In the genomic region with DNA sequence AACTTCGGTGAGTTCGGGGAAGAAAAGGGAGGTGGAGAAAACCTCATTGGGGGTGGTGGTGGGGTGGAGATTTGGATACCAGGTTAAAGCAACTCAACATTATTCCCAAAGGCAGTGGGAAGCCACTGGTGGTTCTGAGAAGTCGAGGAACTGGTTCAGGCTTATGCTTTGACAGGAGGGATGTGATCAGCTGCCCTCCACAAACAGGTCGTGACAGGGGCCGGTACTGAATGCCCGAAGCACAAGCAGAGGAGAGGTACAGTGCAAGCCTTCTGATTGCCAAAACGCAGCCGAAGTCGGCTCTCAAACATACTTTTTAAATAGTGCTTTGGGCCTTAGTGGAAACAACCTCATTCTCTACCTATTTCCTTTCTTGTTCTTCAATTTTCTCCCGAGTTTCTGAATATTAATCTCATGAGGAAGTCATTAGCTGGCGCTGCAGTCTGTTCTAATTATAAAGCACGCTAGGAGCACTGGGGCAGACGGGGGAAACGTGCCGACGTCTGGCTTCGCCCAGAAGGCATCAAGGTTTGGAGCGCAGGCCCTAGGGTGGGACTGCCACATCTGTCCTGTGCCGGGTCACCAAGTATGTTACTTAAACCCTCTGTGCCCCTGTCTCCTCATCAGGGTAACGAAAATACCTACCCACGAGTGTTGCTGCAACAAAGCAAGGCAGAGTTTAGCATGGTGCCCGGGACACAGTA, we compare ENCODE assay signal across 25 cellular contexts. TPM values are rescaled to one million over a fixed set of nuclear protein-coding genes. Genes with fewer than 3 reads are reported as not detected.
DNase-seq lines count a peak whose midpoint lies in the region; ATAC-seq, FAIRE-seq and TF ChIP-seq lines count a peak whose summit lies in the region.
"Had no signal": no experiment of that assay in that cellular context is flagged by ENCODE, and none has a peak within 500 bp of the region (broad histone marks: within the 10 kb centered on the region; RNA-seq: fewer than 3 reads in every experiment).

No MANE protein-coding gene starts in this region.

- H3K27me3 ChIP-seq in cardiac muscle cell (no peaks in the 10 kb centered on the region), esophagus squamous epithelium (no peaks in the 10 kb centered on the region), muscle layer of colon (ENCODE audit: control insufficient read depth in 1 of 2, insufficient read depth in 2 of 2, low read length in 2 of 2) (no peaks in the 10 kb centered on the region), small intestine (ENCODE audit: control insufficient read depth in 2 of 2, insufficient read depth in 2 of 2, low read length in 2 of 2) (no peaks in the 10 kb centered on the region)
- H3K27me3 ChIP-seq: left lung, thyroid gland had no signal

- H3K4me3 ChIP-seq in cardiac muscle cell (no peak overlapping the region), esophagus squamous epithelium (no peak overlapping the region), muscle layer of colon (ENCODE audit: low read depth in 1 of 2, low read length in 2 of 2) (no peak overlapping the region), small intestine (ENCODE audit: low read depth in 1 of 2, low read length in 2 of 2) (no peak overlapping the region), OCI-LY7 (ENCODE audit: low read depth, low read length, poor library complexity, severe bottlenecking) (no peak overlapping the region)
- H3K4me3 ChIP-seq: left lung, thyroid gland had no signal

- H3K27ac ChIP-seq in cardiac muscle cell (peak overlapping the region; percentile 2), esophagus squamous epithelium (peak overlapping the region; percentile 59 to 87 (median 74)), muscle layer of colon (ENCODE audit: low read depth, low read length) (peak overlapping the region; percentile 35), small intestine (ENCODE audit: low read depth in 1 of 2, low read length in 1 of 2) (no peak overlapping the region), OCI-LY7 (ENCODE audit: low read depth, low read length, poor library complexity, severe bottlenecking) (no peak overlapping the region)
- H3K27ac ChIP-seq: left lung had no signal

- FAIRE-seq in small intestine (lab: Jason Lieb, UNC) = no peak
- FAIRE-seq: astrocyte, HTR-8/SVneo had no signal

- DNase-seq in cardiac muscle cell (ENCODE audit: low read depth in 1 of 2, low spot score in 1 of 2) (no peak), cardiac septum (ENCODE audit: low spot score) (no peak), esophagus squamous epithelium (lab: John Stamatoyannopoulos, UW) (no peak), small intestine (no peak), OCI-LY7 (ENCODE audit: low spot score) (no peak), inferior parietal cortex (ENCODE audit: extremely low spot score) (no peak)
- DNase-seq: activated CD4-positive, alpha-beta T cell treated with anti-CD3 and anti-CD28 coated beads, Interleukin-2, amount 10 ng/mL, durations not matched to agents 7 days and 5 days; activated CD8-positive, alpha-beta memory T cell treated with anti-CD3 and anti-CD28 coated beads, Interleukin-2, amount 10 ng/mL, durations not matched to agents 7 days and 5 days; AML-193; DMS53; effector memory CD4-positive, alpha-beta T cell; GF-D8; glutamatergic neuron; left lung; MV-4-11; NCI-H526 treated with DMSO at 0.1 percent for 48 hours; SHP77; stimulated activated CD4-positive, alpha-beta T cell treated with anti-CD3 and anti-CD28 coated beads, Interleukin-2, amount 100 ng/mL, for 24 hours had no signal

- H3K36me3 ChIP-seq in cardiac muscle cell (no peaks in the 10 kb centered on the region), esophagus squamous epithelium (no peaks in the 10 kb centered on the region), muscle layer of colon (ENCODE audit: insufficient read depth, low read length) (no peaks in the 10 kb centered on the region), small intestine (ENCODE audit: control insufficient read depth in 2 of 2, insufficient read depth in 2 of 2, low read length in 2 of 2) (no peaks in the 10 kb centered on the region), OCI-LY7 (ENCODE audit: insufficient read depth, low read length) (no peaks in the 10 kb centered on the region)
- H3K36me3 ChIP-seq: left lung, thyroid gland had no signal

- H3K9ac ChIP-seq in muscle layer of colon (ENCODE audit: low read length) = no peak overlapping the region

- H3K4me1 ChIP-seq in cardiac muscle cell (ENCODE audit: low read depth) (peaks cover 54% of the 10 kb centered on the region), esophagus squamous epithelium (peaks cover 64 to 100% (median 82%) of the 10 kb centered on the region in 3 donors), muscle layer of colon (ENCODE audit: insufficient read depth, low read length) (peaks cover 71% of the 10 kb centered on the region), small intestine (ENCODE audit: control insufficient read depth in 2 of 2, insufficient read depth in 1 of 2, low read depth in 1 of 2, low read length in 1 of 2) (peaks cover 7% of the 10 kb centered on the region in 2 donors), OCI-LY7 (ENCODE audit: insufficient read depth, low read length, poor library complexity, severe bottlenecking) (no peaks in the 10 kb centered on the region)

- TF ChIP-seq CTCF in cardiac muscle cell (IDR thresholded peaks at IDR 0.05; ENCODE audit: low read depth, low read length) = no peak
- no peak for TF ChIP-seq CTCF in esophagus squamous epithelium (IDR thresholded peaks at IDR 0.05)
- TF ChIP-seq CTCF in OCI-LY7 (conservative IDR thresholded peaks at IDR 0.05; ENCODE audit: low read length) = no peak

- no peak overlapping the region for H2AFZ ChIP-seq in OCI-LY7 (ENCODE audit: low read length)

- no peak for TF ChIP-seq POLR2A in esophagus squamous epithelium (IDR thresholded peaks at IDR 0.05)

- POLR2A ChIA-PET in OCI-LY7 (lab: Charles Lee) = no interaction called here

- no peak for ATAC-seq in HG02571 (IDR thresholded peaks at IDR 0.05; ENCODE audit: unreplicated experiment)
- ATAC-seq: activated CD8-positive, alpha-beta memory T cell treated with anti-CD3 and anti-CD28 coated beads, Interleukin-2, amount 10 ng/mL, durations not matched to agents 7 days and 5 days; activated naive CD4-positive, alpha-beta T cell treated with anti-CD3 and anti-CD28 coated beads, Interleukin-2, amount 50 U/mL, for 72 hours; left lung; stimulated activated memory B cell treated with anti-CD40 and anti-IgM and Interleukin-4, amounts not matched to agents 10 μg/mL and 1 μg/mL and 100 μg/mL, for 72 hours had no signal

- no peaks in the 10 kb centered on the region for H3K9me3 ChIP-seq in cardiac muscle cell (ENCODE audit: low read depth)
- H3K9me3 ChIP-seq in esophagus squamous epithelium = no peaks in the 10 kb centered on the region
- H3K9me3 ChIP-seq in muscle layer of colon (ENCODE audit: low read length) = no peaks in the 10 kb centered on the region
- no peaks in the 10 kb centered on the region for H3K9me3 ChIP-seq in small intestine (ENCODE audit: control insufficient read depth, low read depth)
- H3K9me3 ChIP-seq in OCI-LY7 (ENCODE audit: low read length) = no peaks in the 10 kb centered on the region
- H3K9me3 ChIP-seq: left lung, thyroid gland had no signal

- no peak overlapping the region for H3K4me2 ChIP-seq in OCI-LY7 (ENCODE audit: low read length)

- CTCF ChIA-PET in OCI-LY7 (lab: Charles Lee; ENCODE audit: unreplicated experiment) = no interaction called here

- BruUV-seq in OCI-LY7 (replicated peaks; lab: Mats Ljungman, UMichigan) = no TSS peak

- H3K79me2 ChIP-seq in OCI-LY7 (ENCODE audit: insufficient read depth, low read depth, low read length) = no peaks in the 10 kb centered on the region

- H4K20me1 ChIP-seq in OCI-LY7 (ENCODE audit: insufficient read depth, low read length) = no peaks in the 10 kb centered on the region

- 26 to 41% methylated on average over 20 to 21 of the region's 22 CpGs for WGBS in esophagus squamous epithelium, 2 donors
- WGBS in small intestine, 3 donors = 82 to 83% (median 82%) methylated on average over 22 of the region's 22 CpGs

- H3K9me2 ChIP-seq in OCI-LY7 (ENCODE audit: insufficient read depth, low read length) = no peaks in the 10 kb centered on the region

- intact Hi-C loops in cardiac septum (cut with DNase I) = no loop called here
- intact Hi-C loops in esophagus squamous epithelium (cut with DNase I) = no loop called here
- intact Hi-C loops in OCI-LY7 (cut with micrococcal nuclease; ENCODE audit: unreplicated experiment) = no loop called here

RNA-seq across cellular contexts. Expression of a gene that starts 27.3 kb away (rescaled TPM):
- total RNA-seq in cardiac muscle cell (36.0 and 46.9 TPM in 2 replicates), cardiac septum (39.0 TPM), esophagus squamous epithelium (10 to 100 TPM; 17.7 to 31.4 (median 24.2) TPM), OCI-LY7 (2022) (0.55 and 1.0 TPM in 2 replicates)
- polyA plus RNA-seq in cardiac muscle cell (28.2 and 32.4 TPM in 2 replicates), small intestine (10 to 100 TPM in 1 of 3 donors, 1 to 10 TPM in 2; 8.9 to 18.9 (median 9.2) TPM)
- 0.41 and 0.93 TPM in 2 replicates for total RNA-seq in OCI-LY7 (2014; rRNA removed; shearing (Covaris generic))
- total RNA-seq: activated CD4-positive, alpha-beta T cell treated with anti-CD3 and anti-CD28 coated beads, Interleukin-2, amount 10 ng/mL, durations not matched to agents 7 days and 5 days had no signal

Comparison
In these comparisons a context has a peak if more than half of its experiments do, and no peak if none do; other contexts are left out.
1. H3K27ac ChIP-seq: peak in cardiac muscle cell (single experiment), esophagus squamous epithelium (4 of 4) and muscle layer of colon (single experiment); none in small intestine (0 of 2) and OCI-LY7 (single experiment).
2. RNA of a gene that starts 27.3 kb away (total RNA-seq): 36.0 to 46.9 TPM in cardiac muscle cell, 39.0 TPM in cardiac septum (single experiment) and 17.7 to 31.4 TPM in esophagus squamous epithelium; 0.41 to 1.0 TPM in OCI-LY7; every median in the first group is over 4 times any median in the second.